ENCODE assay signal across 8 cellular contexts in the genomic region with DNA sequence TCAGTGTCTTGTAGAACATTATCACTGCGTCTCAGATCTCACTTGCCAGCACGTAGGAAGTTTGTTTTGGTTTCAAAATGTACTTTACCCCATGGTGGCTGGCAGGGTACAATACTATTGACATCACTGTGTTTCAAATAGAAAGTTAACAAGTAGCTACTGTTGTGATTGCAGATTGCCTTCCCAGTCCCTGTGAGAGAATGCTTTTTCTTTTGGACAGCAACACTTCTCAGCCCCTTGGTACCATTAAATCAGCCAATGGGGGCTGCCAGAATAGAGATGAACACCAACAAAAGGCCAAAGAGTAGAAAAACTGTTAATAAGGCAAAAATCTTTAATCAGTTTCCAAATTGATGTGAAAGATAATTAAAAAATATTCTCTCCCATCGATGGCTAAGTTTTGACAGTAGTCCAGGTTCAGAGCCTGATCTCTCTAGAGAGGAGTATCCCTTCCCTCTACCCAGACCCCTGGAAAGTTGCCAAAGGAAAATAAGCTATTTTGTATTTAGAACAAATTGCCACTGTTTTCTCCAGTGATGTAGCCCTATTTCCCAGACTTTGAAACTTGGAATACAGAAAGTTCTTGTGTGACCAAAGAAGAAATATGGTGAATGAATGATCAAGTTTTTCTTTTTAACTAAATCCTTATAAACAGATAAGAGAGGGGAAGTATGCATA.
A peak's percentile ranks its signal among the peaks of the same experiment; 100 is the strongest.
DNase-seq lines count a peak whose midpoint lies in the region; ATAC-seq lines count a peak whose summit lies in the region.

No MANE protein-coding gene starts in this region.

- peaks cover 29 to 51% (median 45%) of the 10 kb centered on the region in 10 experiments for H3K4me1 ChIP-seq in BLaER1 treated with 17β-estradiol and CSF1 and Interleukin-3, amounts not matched to agents 10 nM and 100 nM
- H3K4me1 ChIP-seq in rectal smooth muscle tissue (ENCODE audit: control insufficient read depth, insufficient read depth, low read length), result peaks cover 17% of the 10 kb centered on the region

- H3K4me3 ChIP-seq in BLaER1 treated with 17β-estradiol and CSF1 and Interleukin-3, amounts not matched to agents 10 nM and 100 nM, result 0 out of 20 replicates have a peak overlapping the region, but pooled peaks of 2 of the 10 experiments have one; percentile 2 to 30
- H3K4me3 ChIP-seq in rectal smooth muscle tissue (ENCODE audit: low read length), result peak overlapping the region; percentile 35

- no peaks in the 10 kb centered on the region for H3K9me3 ChIP-seq in BLaER1 treated with 17β-estradiol and CSF1 and Interleukin-3, amounts not matched to agents 10 nM and 100 nM (replicated peaks in 1 of 11)

- H3K4me1 Mint-ChIP-seq in T-helper 2 cell treated with Interferon-gamma antibody and Interleukin-4, amounts not matched to agents 5 μg/mL and 100 μg/mL, for 36 hours (ENCODE audit: low read depth), result peaks cover 13% of the 10 kb centered on the region

- H3K4me2 ChIP-seq in BLaER1 treated with 17β-estradiol and CSF1 and Interleukin-3, amounts not matched to agents 10 nM and 100 nM, result peak overlapping the region in 10 of 11 experiments; percentile 38 to 62 (median 52); a peak in 20 of 22 replicates

- H3K27ac ChIP-seq in BLaER1 treated with 17β-estradiol and CSF1 and Interleukin-3, amounts not matched to agents 10 nM and 100 nM, result peak overlapping the region in 1 of 11 experiments; percentile 32; a peak in 3 of 22 replicates
- peak overlapping the region; percentile 55 for H3K27ac ChIP-seq in rectal smooth muscle tissue (ENCODE audit: low read depth, low read length)

- no peaks in the 10 kb centered on the region for H3K27me3 ChIP-seq in BLaER1 treated with 17β-estradiol and CSF1 and Interleukin-3, amounts not matched to agents 10 nM and 100 nM
- no peaks in the 10 kb centered on the region for H3K27me3 ChIP-seq in rectal smooth muscle tissue (ENCODE audit: control insufficient read depth, insufficient read depth, low read length)

- H3K9me3 Mint-ChIP-seq in T-helper 2 cell treated with Interferon-gamma antibody and Interleukin-4, amounts not matched to agents 5 μg/mL and 100 μg/mL, for 36 hours, result no peaks in the 10 kb centered on the region

- no peaks in the 10 kb centered on the region; a peak in 1 of 22 replicates for H3K36me3 ChIP-seq in BLaER1 treated with 17β-estradiol and CSF1 and Interleukin-3, amounts not matched to agents 10 nM and 100 nM
- H3K36me3 ChIP-seq in rectal smooth muscle tissue (ENCODE audit: control insufficient read depth, insufficient read depth, low read length), result no peaks in the 10 kb centered on the region

- H4K20me1 ChIP-seq in BLaER1 treated with 17β-estradiol and CSF1 and Interleukin-3, amounts not matched to agents 10 nM and 100 nM, result peaks cover 0 to 92% (median 0%) of the 10 kb centered on the region in 11 experiments; a peak in 4 of 22 replicates

- no peak overlapping the region for H3K27ac Mint-ChIP-seq in T-helper 2 cell treated with Interferon-gamma antibody and Interleukin-4, amounts not matched to agents 5 μg/mL and 100 μg/mL, for 36 hours

- peak overlapping the region; percentile 54 for H3K4me3 Mint-ChIP-seq in T-helper 2 cell treated with Interferon-gamma antibody and Interleukin-4, amounts not matched to agents 5 μg/mL and 100 μg/mL, for 36 hours

- H3K36me3 Mint-ChIP-seq in T-helper 2 cell treated with Interferon-gamma antibody and Interleukin-4, amounts not matched to agents 5 μg/mL and 100 μg/mL, for 36 hours (ENCODE audit: low read depth), result no peaks in the 10 kb centered on the region

- peak; percentile 44 for ATAC-seq in GM21526 (IDR thresholded peaks at IDR 0.05; ENCODE audit: low FRiP score, unreplicated experiment)

- H3K27me3 Mint-ChIP-seq in T-helper 2 cell treated with Interferon-gamma antibody and Interleukin-4, amounts not matched to agents 5 μg/mL and 100 μg/mL, for 36 hours (ENCODE audit: low read depth), result peaks cover 56% of the 10 kb centered on the region

- peak; percentile 13 for DNase-seq in T-helper 2 cell treated with Interferon-gamma antibody and Interleukin-4, amounts not matched to agents 5 μg/mL and 100 μg/mL, for 36 hours (ENCODE audit: low spot score)
- DNase-seq in foreskin melanocyte, result peak; percentile 85
- DNase-seq in cerebellar nuclear complex (lab: John Stamatoyannopoulos, UW), result no peak
- DNase-seq in NCI-H1105 (lab: John Stamatoyannopoulos, UW), result no peak
- no peak for DNase-seq in ecto neural progenitor cell (ENCODE audit: low spot score)

- peak overlapping the region in 2 of 11 experiments; percentile 25 to 35; a peak in 3 of 22 replicates for H3K9ac ChIP-seq in BLaER1 treated with 17β-estradiol and CSF1 and Interleukin-3, amounts not matched to agents 10 nM and 100 nM
- H3K9ac ChIP-seq in rectal smooth muscle tissue (ENCODE audit: low read length), result no peak overlapping the region

Comparison
In these comparisons a context has a peak if more than half of its experiments do, and no peak if none do; other contexts are left out.
1. DNase-seq: peak in T-helper 2 cell treated with Interferon-gamma antibody and Interleukin-4, amounts not matched to agents 5 μg/mL and 100 μg/mL, for 36 hours (single experiment) and foreskin melanocyte (single experiment); none in cerebellar nuclear complex (0 of 2), NCI-H1105 (single experiment) and ecto neural progenitor cell (single experiment).